8 cellular contexts compared by ENCODE assay signal in genomic region chr1:224114787-224115175, GRCh38. TPM values are rescaled to one million over a fixed set of nuclear protein-coding genes. Genes with fewer than 3 reads are reported as not detected.
DNase-seq lines count a peak whose midpoint lies in the region; ATAC-seq and TF ChIP-seq lines count a peak whose summit lies in the region.

No MANE protein-coding gene starts in this region.

- peak overlapping the region; percentile 84 for H3K4me3 ChIP-seq in ACC112 (ENCODE audit: low read depth, low read length)
- peak overlapping the region; percentile 89 to 97 for H3K4me3 ChIP-seq in HCT116 (replicated peaks in 1 of 2; ENCODE audit: low read depth in 1 of 2, low read length in 2 of 2)
- peak overlapping the region; percentile 98 for H3K4me3 ChIP-seq in adipocyte (ENCODE audit: low read length)

- no peaks in the 10 kb centered on the region for H3K9me2 ChIP-seq in HCT116 (ENCODE audit: insufficient read depth)

- peaks cover 5% of the 10 kb centered on the region in 2 donors for H3K36me3 Mint-ChIP-seq in stimulated activated naive B cell treated with anti-CD40 and anti-IgM and Interleukin-4, amounts not matched to agents 10 μg/mL and 1 μg/mL and 100 μg/mL, for 72 hours

- no TSS peak for BruUV-seq in HCT116 (replicated peaks; lab: Mats Ljungman, UMichigan)

- H3K27ac ChIP-seq in ACC112 (ENCODE audit: low read depth, low read length) (peak overlapping the region; percentile 63), HCT116 (ENCODE audit: low read depth, low read length) (peak overlapping the region; percentile 79)

- peaks cover 6% of the 10 kb centered on the region; the same call in 1 of the 2 replicates for H4K20me1 ChIP-seq in HCT116 (ENCODE audit: insufficient read depth)

- no peaks in the 10 kb centered on the region for H3K27me3 Mint-ChIP-seq in stimulated activated naive B cell treated with anti-CD40 and anti-IgM and Interleukin-4, amounts not matched to agents 10 μg/mL and 1 μg/mL and 100 μg/mL, for 72 hours

- DNase-seq in HCT116 (ENCODE audit: low read depth, low spot score) (no peak), adipocyte (ENCODE audit: low read depth) (peak; percentile 56), inferior parietal cortex (ENCODE audit: extremely low spot score) (peak; percentile 30), SIG-M5 (lab: John Stamatoyannopoulos, UW) (no peak)
- no peak for DNase-seq in stimulated activated naive B cell treated with anti-CD40 and anti-IgM and Interleukin-4, amounts not matched to agents 10 μg/mL and 1 μg/mL and 100 μg/mL, for 72 hours
- no peak for DNase-seq in stimulated activated naive CD4-positive, alpha-beta T cell treated with Interleukin-2 at 50 U/mL for 16 hours (lab: John Stamatoyannopoulos, UW)

- no peaks in the 10 kb centered on the region for H3K36me3 ChIP-seq in ACC112 (ENCODE audit: insufficient read depth, low read length)
- peaks cover 0 to 6% of the 10 kb centered on the region in 2 experiments; a peak in 1 of 4 replicates for H3K36me3 ChIP-seq in HCT116 (ENCODE audit: control insufficient read depth in 1 of 2, insufficient read depth in 2 of 2, low read length in 2 of 2)
- peaks cover 5% of the 10 kb centered on the region for H3K36me3 ChIP-seq in adipocyte (ENCODE audit: control insufficient read depth, insufficient read depth, low read length, severe bottlenecking)

- peak overlapping the region; percentile 92 for H3K27ac Mint-ChIP-seq in stimulated activated naive B cell treated with anti-CD40 and anti-IgM and Interleukin-4, amounts not matched to agents 10 μg/mL and 1 μg/mL and 100 μg/mL, for 72 hours

- CTCF ChIA-PET in HCT116 (lab: Charles Lee): interaction anchor here (1.8 to 2.0 kb wide), 3 partner anchors 10 to 342 kb away, joined by 7 to 20 read pairs (median 15); partner anchors contain the start of gene NVL

- H3K27me3 ChIP-seq in ACC112 (ENCODE audit: insufficient read depth, low read length) (no peaks in the 10 kb centered on the region), HCT116 (ENCODE audit: insufficient read depth, low read length) (no peaks in the 10 kb centered on the region), adipocyte (replicated peaks; ENCODE audit: control insufficient read depth, insufficient read depth, low read length) (no peaks in the 10 kb centered on the region)

- peaks cover 12 to 29% of the 10 kb centered on the region in 2 donors for H3K4me1 Mint-ChIP-seq in stimulated activated naive B cell treated with anti-CD40 and anti-IgM and Interleukin-4, amounts not matched to agents 10 μg/mL and 1 μg/mL and 100 μg/mL, for 72 hours

- TF ChIP-seq CTCF in HCT116 (IDR thresholded peaks at IDR 0.05 in 2 of 3, conservative IDR thresholded peaks at IDR 0.05 in 1 of 3; ENCODE audit: borderline replicate concordance in 1 of 3, insufficient read depth in 1 of 3, low read depth in 2 of 3, low read length in 2 of 3): no peak

- TF ChIP-seq POLR2A in HCT116 (IDR thresholded peaks at IDR 0.05; ENCODE audit: borderline replicate concordance, extremely low read depth, insufficient read depth, insufficient read length): no peak

- TF ChIP-seq RAD21 in HCT116 (IDR thresholded peaks at IDR 0.05; ENCODE audit: low read depth): no peak

- H2AFZ ChIP-seq in ACC112 (ENCODE audit: low read length, unreplicated experiment): peak overlapping the region; percentile 49
- no peak overlapping the region for H2AFZ ChIP-seq in HCT116 (ENCODE audit: low read depth, low read length, poor library complexity, severe bottlenecking)

- POLR2A ChIA-PET in HCT116 (lab: Charles Lee): no interaction called here

- no peaks in the 10 kb centered on the region for H3K9me3 Mint-ChIP-seq in stimulated activated naive B cell treated with anti-CD40 and anti-IgM and Interleukin-4, amounts not matched to agents 10 μg/mL and 1 μg/mL and 100 μg/mL, for 72 hours

- peak overlapping the region; percentile 83 for H3K4me2 ChIP-seq in HCT116 (ENCODE audit: low read length)

- H3K79me2 ChIP-seq in ACC112 (ENCODE audit: control insufficient read depth, insufficient read depth, low read length, unreplicated experiment) (peaks cover 53% of the 10 kb centered on the region), HCT116 (ENCODE audit: insufficient read depth, low read length) (peaks cover 56% of the 10 kb centered on the region)

- peak overlapping the region; percentile 85 to 88 for H3K4me3 Mint-ChIP-seq in stimulated activated naive B cell treated with anti-CD40 and anti-IgM and Interleukin-4, amounts not matched to agents 10 μg/mL and 1 μg/mL and 100 μg/mL, for 72 hours

- H3K9ac ChIP-seq in HCT116 (ENCODE audit: low read length) (peak overlapping the region; percentile 91), adipocyte (ENCODE audit: low read length) (peak overlapping the region; percentile 99)

- ATAC-seq in HCT116 (no peak), HG03520 (IDR thresholded peaks at IDR 0.05; ENCODE audit: unreplicated experiment) (no peak)
- no peak for ATAC-seq in stimulated activated naive B cell treated with anti-CD40 and anti-IgM and Interleukin-4, amounts not matched to agents 10 μg/mL and 1 μg/mL and 100 μg/mL, for 72 hours (replicated peaks)

- RAD21 ChIA-PET in HCT116 (lab: Charles Lee; ENCODE audit: low non-redundant PET in 1 of 2, low total read pairs in 2 of 2, uncharacterized antibody in 2 of 2, unreplicated experiment in 2 of 2): no interaction called here

- intact Hi-C loops in HCT116 (cut with micrococcal nuclease): loop anchor here (5.0 kb wide), 2 partner anchors 417 to 808 kb away; no protein-coding TSS in a partner anchor

- H3K9me3 ChIP-seq in HCT116 (ENCODE audit: control insufficient read depth in 1 of 2, insufficient read depth in 1 of 2, low read depth in 1 of 2, low read length in 2 of 2) (no peaks in the 10 kb centered on the region), adipocyte (ENCODE audit: control insufficient read depth, low read length) (no peaks in the 10 kb centered on the region)

- H3K4me1 ChIP-seq in ACC112 (ENCODE audit: control insufficient read depth, insufficient read depth, low read length, unreplicated experiment): peaks cover 12% of the 10 kb centered on the region
- peaks cover 15 to 23% of the 10 kb centered on the region in 2 experiments; a peak in 3 of 4 replicates for H3K4me1 ChIP-seq in HCT116 (ENCODE audit: control insufficient read depth in 1 of 2, insufficient read depth in 2 of 2, low read length in 2 of 2)
- H3K4me1 ChIP-seq in adipocyte (ENCODE audit: control insufficient read depth, insufficient read depth, low read length): peaks cover 22% of the 10 kb centered on the region

TF ChIP-seq in HCT116, 20 proteins besides CTCF, POLR2A, EP300 and RAD21:
- TF ChIP-seq ZFX (IDR thresholded peaks at IDR 0.05) (no peak), EGR1 (IDR thresholded peaks at IDR 0.05; ENCODE audit: low read depth) (no peak), SIN3A (IDR thresholded peaks at IDR 0.05; ENCODE audit: low read depth) (no peak; the same call in 1 of the 2 replicates), SP1 (IDR thresholded peaks at IDR 0.05; ENCODE audit: low read depth) (no peak), TCF7L2 (IDR thresholded peaks at IDR 0.05; ENCODE audit: borderline replicate concordance, extremely low read depth, insufficient read depth, insufficient read length) (no peak)

RNA-seq across cellular contexts. Expression of gene FBXO28, which starts 0.9 kb away (rescaled TPM):
- 37.0 TPM for total RNA-seq in HCT116 (2021; ENCODE audit: unreplicated experiment)
- polyA plus RNA-seq in HCT116 (2012): 13.0 and 18.0 TPM in 2 replicates

Comparison
In these comparisons a context has a peak if more than half of its experiments do, and no peak if none do; other contexts are left out.
1. DNase-seq: peak in adipocyte (single experiment) and inferior parietal cortex (single experiment); none in HCT116 (single experiment), stimulated activated naive B cell treated with anti-CD40 and anti-IgM and Interleukin-4, amounts not matched to agents 10 μg/mL and 1 μg/mL and 100 μg/mL, for 72 hours (single experiment), SIG-M5 (single experiment) and stimulated activated naive CD4-positive, alpha-beta T cell treated with Interleukin-2 at 50 U/mL for 16 hours (single experiment).
2. Peak in every context shown above with its lines, with median percentiles within 50 percentile points of each other: H3K4me3 ChIP-seq.